Comparison of ENCODE assay signal across 29 cellular contexts in the genomic region with DNA sequence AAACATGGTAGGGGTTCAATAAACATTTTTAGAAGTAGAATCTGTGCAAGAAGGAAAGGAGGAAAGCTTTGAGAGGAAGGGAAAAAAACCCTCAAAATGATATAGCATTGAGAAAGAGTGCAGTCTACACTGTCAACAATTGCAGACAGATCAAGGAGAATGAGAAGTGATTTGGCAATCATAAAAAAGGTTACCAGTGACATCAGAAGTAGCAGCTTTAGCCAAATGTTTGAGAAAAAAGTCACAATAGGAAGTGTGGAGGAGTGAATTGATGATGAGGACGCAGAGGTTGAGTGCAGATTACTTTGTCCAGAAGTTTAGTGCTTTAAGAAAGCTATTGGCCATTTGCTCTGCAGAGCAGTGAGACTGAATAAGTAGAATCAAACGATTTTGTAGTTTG.
DNase-seq lines count a peak whose midpoint lies in the region; ATAC-seq and TF ChIP-seq lines count a peak whose summit lies in the region.
"Had no signal": no experiment of that assay in that cellular context is flagged by ENCODE, and none has a peak within 500 bp of the region (broad histone marks: within the 10 kb centered on the region; RNA-seq: fewer than 3 reads in every experiment).

No MANE protein-coding gene starts in this region.

- H3K23ac ChIP-seq in IMR-90 (ENCODE audit: low read depth, low read length) = no peak overlapping the region

- TF ChIP-seq CTCF in IMR-90 (conservative IDR thresholded peaks at IDR 0.05; ENCODE audit: low read depth, low read length) (no peak), fibroblast of lung (conservative IDR thresholded peaks at IDR 0.05 in 1 of 2, IDR thresholded peaks at IDR 0.05 in 1 of 2; ENCODE audit: low read depth in 1 of 2, low read length in 2 of 2) (no peak), hepatocyte (IDR thresholded peaks at IDR 0.05; ENCODE audit: poor library complexity) (no peak)

- H2BK20ac ChIP-seq in IMR-90 (ENCODE audit: low read depth, low read length) = no peak overlapping the region

- TF ChIP-seq RAD21 in IMR-90 (IDR thresholded peaks at IDR 0.05; ENCODE audit: low read length) = no peak

- no peaks in the 10 kb centered on the region for H3K79me1 ChIP-seq in IMR-90 (ENCODE audit: low read depth in 1 of 2, low read length in 2 of 2)

- H3K79me2 ChIP-seq in fibroblast of lung (ENCODE audit: control insufficient read depth, insufficient read depth, low read length) (no peaks in the 10 kb centered on the region), hepatocyte (no peaks in the 10 kb centered on the region)

- H3K27me3 ChIP-seq in IMR-90 (ENCODE audit: control insufficient read depth, insufficient read depth, low read length) (no peaks in the 10 kb centered on the region), adipocyte (replicated peaks; ENCODE audit: control insufficient read depth, insufficient read depth, low read length) (no peaks in the 10 kb centered on the region), fibroblast of lung (ENCODE audit: control insufficient read depth, insufficient read depth, low read length) (no peaks in the 10 kb centered on the region), hepatocyte (no peaks in the 10 kb centered on the region)
- H3K27me3 ChIP-seq: esophagus muscularis mucosa, pancreas, spleen had no signal

- H3K36me3 ChIP-seq in IMR-90 (ENCODE audit: control insufficient read depth, insufficient read depth, low read length) = no peaks in the 10 kb centered on the region
- no peaks in the 10 kb centered on the region for H3K36me3 ChIP-seq in adipocyte (ENCODE audit: control insufficient read depth, insufficient read depth, low read length, severe bottlenecking)
- H3K36me3 ChIP-seq in fibroblast of lung (ENCODE audit: control insufficient read depth, insufficient read depth, low read length) = no peaks in the 10 kb centered on the region
- no peaks in the 10 kb centered on the region for H3K36me3 ChIP-seq in hepatocyte (replicated peaks; ENCODE audit: insufficient read depth, low read depth)
- H3K36me3 ChIP-seq: esophagus muscularis mucosa, pancreas, spleen had no signal

- no peak overlapping the region for H4K91ac ChIP-seq in IMR-90 (ENCODE audit: insufficient read depth, low read depth, low read length)

- no peak overlapping the region for H2BK15ac ChIP-seq in IMR-90 (ENCODE audit: low read depth, low read length)

- H3K9me3 ChIP-seq in IMR-90 (ENCODE audit: control insufficient read depth, insufficient read depth, low read length) (no peaks in the 10 kb centered on the region), adipocyte (ENCODE audit: control insufficient read depth, low read length) (no peaks in the 10 kb centered on the region), fibroblast of lung (ENCODE audit: control insufficient read depth, insufficient read depth, low read depth, low read length) (no peaks in the 10 kb centered on the region), hepatocyte (ENCODE audit: low read depth) (no peaks in the 10 kb centered on the region)
- H3K9me3 ChIP-seq: esophagus muscularis mucosa, mucosa of descending colon, pancreas, spleen had no signal

- H2AK5ac ChIP-seq in IMR-90 (ENCODE audit: low read depth, low read length) = no peak overlapping the region

- peaks cover 7% of the 10 kb centered on the region; the same call in 1 of the 2 replicates for H3K4me1 ChIP-seq in IMR-90 (ENCODE audit: control insufficient read depth, insufficient read depth, low read length)
- H3K4me1 ChIP-seq in adipocyte (ENCODE audit: control insufficient read depth, insufficient read depth, low read length) = peaks cover 22% of the 10 kb centered on the region
- no peaks in the 10 kb centered on the region for H3K4me1 ChIP-seq in fibroblast of lung (ENCODE audit: control insufficient read depth, extremely low read depth, insufficient read depth, low read length)
- peaks cover 5% of the 10 kb centered on the region for H3K4me1 ChIP-seq in hepatocyte (ENCODE audit: insufficient read depth)
- H3K4me1 ChIP-seq: pancreas, spleen had no signal

- H3K9me1 ChIP-seq in IMR-90 (ENCODE audit: insufficient read depth, low read length) = no peaks in the 10 kb centered on the region

- no peak overlapping the region for H2BK5ac ChIP-seq in IMR-90 (ENCODE audit: low read depth, low read length, poor library complexity, severe bottlenecking)

- H3K4me3 ChIP-seq in IMR-90 (ENCODE audit: insufficient read depth, low read depth, low read length) (no peak overlapping the region), adipocyte (ENCODE audit: low read length) (no peak overlapping the region), fibroblast of lung (replicated peaks in 1 of 4; ENCODE audit: control extremely low read depth in 1 of 4, insufficient read depth in 1 of 4, low read depth in 3 of 4, low read length in 4 of 4) (no peak overlapping the region), skeletal muscle cell (ENCODE audit: low read depth, low read length) (no peak overlapping the region), hepatocyte (no peak overlapping the region)
- H3K4me3 ChIP-seq: esophagus muscularis mucosa, mucosa of descending colon, pancreas, PC-9, spleen had no signal

- H4K8ac ChIP-seq in IMR-90 (ENCODE audit: low read depth in 2 of 2, low read length in 2 of 2) = no peak overlapping the region

- H3K27ac ChIP-seq in IMR-90 (ENCODE audit: insufficient read depth, low read length) (no peak overlapping the region), fibroblast of lung (ENCODE audit: insufficient read depth, low read length) (no peak overlapping the region), hepatocyte (no peak overlapping the region)
- H3K27ac ChIP-seq: C4-2B, HL-60, pancreas, PC-9, spleen had no signal

- no peak overlapping the region; the same call in 1 of the 2 replicates for H4K5ac ChIP-seq in IMR-90 (ENCODE audit: low read depth, low read length)

- CTCF ChIA-PET in IMR-90 (lab: Yijun Ruan, JAX) = no interaction called here

- POLR2A ChIA-PET in IMR-90 (lab: Charles Lee; ENCODE audit: unreplicated experiment) = no interaction called here

- H3K9ac ChIP-seq in IMR-90 (ENCODE audit: low read depth, low read length) (no peak overlapping the region), adipocyte (ENCODE audit: low read length) (no peak overlapping the region), fibroblast of lung (ENCODE audit: insufficient read depth, low read length) (no peak overlapping the region)

- no peak overlapping the region for H3K4ac ChIP-seq in IMR-90 (ENCODE audit: low read depth, low read length)

- 0% methylated on average over 2 of the region's 2 CpGs; no CpG with 5 or more reads in 1 of the 2 experiments for WGBS in IMR-90 (ENCODE audit: extremely low coverage in 2 of 2, insufficient read length in 1 of 2), 2 experiments
- WGBS in hepatocyte (ENCODE audit: low lambda C conversion rate, missing lambda C conversion rate) = 87% methylated on average over 2 of the region's 2 CpGs

- no peak overlapping the region for H3K14ac ChIP-seq in IMR-90 (replicated peaks; ENCODE audit: low read depth, low read length)

- H3K4me2 ChIP-seq in IMR-90 (ENCODE audit: low read depth, low read length) = peak overlapping the region; percentile 54; the same call in 1 of the 2 replicates
- H3K4me2 ChIP-seq in fibroblast of lung (ENCODE audit: extremely low read depth, insufficient read depth, low read length) = no peak overlapping the region
- no peak overlapping the region for H3K4me2 ChIP-seq in hepatocyte
- H3K4me2 ChIP-seq: PC-9 had no signal

- H4K20me1 ChIP-seq in IMR-90 (ENCODE audit: insufficient read depth, low read length) = no peaks in the 10 kb centered on the region
- H4K20me1 ChIP-seq in fibroblast of lung (ENCODE audit: control insufficient read depth, extremely low read depth, insufficient read depth, low read length) = no peaks in the 10 kb centered on the region
- H4K20me1 ChIP-seq in hepatocyte (ENCODE audit: insufficient read depth, poor library complexity, severe bottlenecking) = no peaks in the 10 kb centered on the region

- no peak overlapping the region for H2BK120ac ChIP-seq in IMR-90 (ENCODE audit: low read depth, low read length)

- H2AFZ ChIP-seq in IMR-90 (replicated peaks; ENCODE audit: low read length, poor library complexity) (no peak overlapping the region), fibroblast of lung (ENCODE audit: low read length) (peak overlapping the region; percentile 12), hepatocyte (no peak overlapping the region)
- H2AFZ ChIP-seq: PC-9 had no signal

- no peaks in the 10 kb centered on the region for H3K9me2 ChIP-seq in hepatocyte (replicated peaks; ENCODE audit: insufficient read depth)

- H3K18ac ChIP-seq in IMR-90 (ENCODE audit: low read depth, low read length) = peak overlapping the region; percentile 52; the same call in 1 of the 2 replicates

- BruUV-seq in IMR-90 (replicated peaks; lab: Mats Ljungman, UMichigan) = no TSS peak

- TF ChIP-seq POLR2A in IMR-90 (IDR thresholded peaks at IDR 0.05; ENCODE audit: low read depth, low read length) = no peak

- H3K56ac ChIP-seq in IMR-90 (ENCODE audit: extremely low read depth, insufficient read depth, low read length) = no peak overlapping the region

- ATAC-seq in IMR-90 (ENCODE audit: low read depth) (no peak), HG02798 (IDR thresholded peaks at IDR 0.05; ENCODE audit: poor library complexity, unreplicated experiment) (no peak)
- ATAC-seq: activated T-helper 17 cell treated with anti-CD3 and anti-CD28 coated beads, Interleukin-2, amount 50 U/mL, for 72 hours; mucosa of descending colon; pancreas; Right ventricle myocardium inferior had no signal

- no peak overlapping the region for H2AK9ac ChIP-seq in IMR-90 (replicated peaks; ENCODE audit: low read depth, low read length, poor library complexity)

- dilution Hi-C loops in IMR-90 (cut with HindIII; ENCODE audit: low sequenced_read_pairs, unreplicated experiment) = no loop called here

- intact Hi-C loops in IMR-90 (cut with micrococcal nuclease) = no loop called here

- DNase-seq in IMR-90 (peak; percentile 72), adipocyte (ENCODE audit: low read depth) (peak; percentile 26), fibroblast of lung (ENCODE audit: low read depth in 2 of 2) (peak; percentile 22 to 69), skeletal muscle cell (ENCODE audit: low read depth) (peak; percentile 55), hepatocyte (ENCODE audit: low spot score) (no peak)
- DNase-seq in stimulated activated CD4-positive, alpha-beta T cell treated with anti-CD3 and anti-CD28 coated beads, Interleukin-2, amount 100 ng/mL, for 24 hours = no peak
- DNase-seq: activated B cell treated with CpG ODN at 0.5 μM for 24 hours; activated CD8-positive, alpha-beta memory T cell treated with anti-CD3 and anti-CD28 coated beads, Interleukin-2, amount 50 U/mL, for 48 hours; anterior cingulate cortex; Calu3; central memory CD4-positive, alpha-beta T cell; DND-41; glutamatergic neuron; kidney; mucosa of descending colon; NCI-H1694 treated with DMSO at 0.1 percent for 48 hours; NCI-H510A; NK-92 treated with Interleukin-12 subunit alpha and Interleukin-12 subunit beta, amount 100 ng/mL, for 24 hours; pancreas; PC-9; spleen; stimulated activated CD4-positive, alpha-beta T cell treated with anti-CD3 and anti-CD28 coated beads, Interleukin-4, amount 100 ng/mL, for 1 hour; T-helper 9 cell had no signal

- in situ Hi-C loops in IMR-90 (cut with MboI; ENCODE audit: low sequenced_read_pairs) = loop anchor here (10.0 kb wide), 1 partner anchor 156 kb away; a partner anchor contains a TSS

TF ChIP-seq in IMR-90, 13 proteins besides CTCF, POLR2A, EP300 and RAD21:
- TF ChIP-seq CEBPB (IDR thresholded peaks at IDR 0.05; ENCODE audit: low read depth, low read length) = peak; percentile 80
- no peak for TF ChIP-seq RCOR1 (IDR thresholded peaks at IDR 0.05; ENCODE audit: insufficient replicate concordance, low read length)

Comparison
In these comparisons a context has a peak if more than half of its experiments do, and no peak if none do; other contexts are left out.
1. DNase-seq: peak in IMR-90 (single experiment), adipocyte (single experiment), fibroblast of lung (2 of 2) and skeletal muscle cell (single experiment); none in hepatocyte (single experiment) and stimulated activated CD4-positive, alpha-beta T cell treated with anti-CD3 and anti-CD28 coated beads, Interleukin-2, amount 100 ng/mL, for 24 hours (0 of 2).